In genomic region chr2:48728827-48729226, GRCh38 we compare ENCODE assay signal across 1 cellular context.
TF ChIP-seq lines count a peak whose summit lies in the region.

No MANE protein-coding gene starts in this region.

TF ChIP-seq in K562, 482 proteins besides CTCF, POLR2A, EP300 and RAD21:
- peak; percentile 26 for TF ChIP-seq RFX1 (IDR thresholded peaks at IDR 0.05)
- no peak for TF ChIP-seq RBM25 (IDR thresholded peaks at IDR 0.05; ENCODE audit: low read depth, low read length, severe bottlenecking)
TF ChIP-seq in K562: peak in this region for 1.
